In the genomic region with DNA sequence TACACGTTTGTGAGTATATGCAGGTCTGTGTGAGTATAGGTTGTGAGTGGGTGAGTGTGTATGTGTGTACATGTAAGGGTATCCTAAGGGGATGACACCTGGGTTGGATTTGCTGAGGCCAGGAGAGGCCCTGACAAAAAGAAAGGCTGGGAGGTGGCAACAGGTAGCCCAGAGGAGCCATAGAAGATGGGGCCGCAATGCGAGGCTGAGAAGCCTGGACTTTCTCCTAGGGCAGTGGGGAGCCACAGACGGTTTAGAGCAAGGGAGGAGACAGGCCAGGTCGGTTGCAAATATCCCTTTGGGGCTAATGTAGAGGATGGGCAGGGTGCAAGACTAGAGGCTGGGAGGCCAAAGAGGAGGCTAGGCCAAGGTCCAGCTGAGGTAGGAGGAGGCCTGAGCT, we compare ENCODE assay signal across 38 cellular contexts. TPM values are rescaled to one million over a fixed set of nuclear protein-coding genes. Genes with fewer than 3 reads are reported as not detected.
"Had no signal": no experiment of that assay in that cellular context is flagged by ENCODE, and none has a peak within 500 bp of the region (broad histone marks: within the 10 kb centered on the region; RNA-seq: fewer than 3 reads in every experiment).

No MANE protein-coding gene starts in this region.

- H3K9me3 ChIP-seq: adrenal gland, body of pancreas, breast epithelium had no signal

- H3K27me3 ChIP-seq: body of pancreas, brain microvascular endothelial cell had no signal

- H3K36me3 ChIP-seq: adrenal gland, brain microvascular endothelial cell, breast epithelium had no signal

- H3K27ac ChIP-seq: adrenal gland, body of pancreas, brain microvascular endothelial cell, breast epithelium, VCaP had no signal

- FAIRE-seq: astrocyte, TTC549 had no signal

- H3K27ac Mint-ChIP-seq: activated B cell treated with CpG ODN at 0.5 μM for 24 hours; activated CD4-positive, alpha-beta memory T cell treated with anti-CD3 and anti-CD28 coated beads for 36 hours; activated CD4-positive, alpha-beta T cell treated with anti-CD3 and anti-CD28 coated beads, Interleukin-2, amount 10 ng/mL, durations not matched to agents 24 days and 14 days; activated CD8-positive, alpha-beta T cell treated with anti-CD3 and anti-CD28 coated beads for 36 hours; activated naive CD4-positive, alpha-beta T cell treated with anti-CD3 and anti-CD28 coated beads for 36 hours; activated naive CD4-positive, alpha-beta T cell treated with anti-CD3 and anti-CD28 coated beads, Interleukin-2, amount 50 U/mL, for 72 hours; activated naive CD8-positive, alpha-beta T cell treated with anti-CD3 and anti-CD28 coated beads for 36 hours; activated T-cell treated with anti-CD3 and anti-CD28 coated beads, Interleukin-2, amount 50 U/mL, for 72 hours; activated T-helper 1 cell treated with anti-CD3 and anti-CD28 coated beads, Interleukin-12 subunit alpha, Interleukin-12 subunit beta, Interleukin-2, Interleukin-4 antibody, amounts not matched to agents 30 ng/mL and 10 ng/mL and 1 ng/mL, durations not matched to agents 14 hours and 24 hours and 36 hours; activated T-helper 17 cell treated with anti-CD3 and anti-CD28 coated beads, Interleukin-2, amount 50 U/mL, for 72 hours; T-helper 1 cell treated with Interleukin-12 subunit alpha and Interleukin-12 subunit beta and Interleukin-4 antibody, amounts not matched to agents 30 μg/mL and 1 μg/mL, for 36 hours; T-helper 2 cell treated with Interferon-gamma antibody and Interleukin-4, amounts not matched to agents 5 μg/mL and 100 μg/mL, for 36 hours had no signal

- H3K4me3 Mint-ChIP-seq: activated B cell treated with CpG ODN at 0.5 μM for 24 hours; activated CD4-positive, alpha-beta memory T cell treated with anti-CD3 and anti-CD28 coated beads for 36 hours; activated CD4-positive, alpha-beta T cell treated with anti-CD3 and anti-CD28 coated beads, Interleukin-2, amount 10 ng/mL, durations not matched to agents 24 days and 14 days; activated CD8-positive, alpha-beta T cell treated with anti-CD3 and anti-CD28 coated beads for 36 hours; activated naive CD4-positive, alpha-beta T cell treated with anti-CD3 and anti-CD28 coated beads for 36 hours; activated naive CD8-positive, alpha-beta T cell treated with anti-CD3 and anti-CD28 coated beads for 36 hours; activated T-cell treated with anti-CD3 and anti-CD28 coated beads, Interleukin-2, amount 50 U/mL, for 4 hours; activated T-cell treated with anti-CD3 and anti-CD28 coated beads, Interleukin-2, amount 50 U/mL, for 72 hours; activated T-helper 1 cell treated with anti-CD3 and anti-CD28 coated beads, Interleukin-12 subunit alpha, Interleukin-12 subunit beta, Interleukin-2, Interleukin-4 antibody, amounts not matched to agents 30 ng/mL and 10 ng/mL and 1 ng/mL, durations not matched to agents 14 hours and 24 hours and 36 hours; activated T-helper 17 cell treated with anti-CD3 and anti-CD28 coated beads, Interleukin-2, amount 50 U/mL, for 72 hours; central memory CD8-positive, alpha-beta T cell; T-helper 1 cell treated with Interleukin-12 subunit alpha and Interleukin-12 subunit beta and Interleukin-4 antibody, amounts not matched to agents 30 μg/mL and 1 μg/mL, for 36 hours; T-helper 2 cell treated with Interferon-gamma antibody and Interleukin-4, amounts not matched to agents 5 μg/mL and 100 μg/mL, for 36 hours had no signal

- DNase-seq: activated B cell treated with CpG ODN at 0.5 μM for 24 hours; activated CD4-positive, alpha-beta memory T cell treated with anti-CD3 and anti-CD28 coated beads for 36 hours; activated CD4-positive, alpha-beta T cell treated with anti-CD3 and anti-CD28 coated beads for 4 hours; activated CD4-positive, alpha-beta T cell treated with anti-CD3 and anti-CD28 coated beads, Interleukin-2, amount 10 ng/mL, durations not matched to agents 24 days and 14 days; activated CD4-positive, alpha-beta T cell treated with anti-CD3 and anti-CD28 coated beads, Interleukin-2, amount 50 U/mL, for 1 hour; activated CD4-positive, alpha-beta T cell treated with anti-CD3 and anti-CD28 coated beads, Interleukin-2, amount 50 U/mL, for 4 hours; activated CD4-positive, CD25-positive, alpha-beta regulatory T cell treated with anti-CD3 and anti-CD28 coated beads, Interleukin-2, amount 50 U/mL, for 72 hours; activated CD8-positive, alpha-beta memory T cell treated with anti-CD3 and anti-CD28 coated beads, Interleukin-2, amount 50 U/mL, for 4 hours; activated CD8-positive, alpha-beta T cell treated with anti-CD3 and anti-CD28 coated beads for 36 hours; activated effector memory CD4-positive, alpha-beta T cell treated with anti-CD3 and anti-CD28 coated beads, Interleukin-2, amount 50 U/mL, for 16 hours; activated gamma-delta T cell treated with Interleukin-2 at 50 U/mL for 16 hours; activated naive CD4-positive, alpha-beta T cell; activated naive CD4-positive, alpha-beta T cell treated with anti-CD3 and anti-CD28 coated beads for 36 hours; activated naive CD4-positive, alpha-beta T cell treated with anti-CD3 and anti-CD28 coated beads, Interleukin-2, amount 50 U/mL, for 16 hours; activated naive CD8-positive, alpha-beta T cell treated with anti-CD3 and anti-CD28 coated beads for 36 hours; activated T-cell treated with anti-CD3 and anti-CD28 coated beads for 4 hours; activated T-cell treated with anti-CD3 and anti-CD28 coated beads, Interleukin-2, amount 50 U/mL, for 1 hour; activated T-cell treated with anti-CD3 and anti-CD28 coated beads, Interleukin-2, amount 50 U/mL, for 4 hours; activated T-cell treated with anti-CD3 and anti-CD28 coated beads, Interleukin-2, amount 50 U/mL, for 72 hours; adrenal gland; amniotic stem cell; aorta; body of pancreas; brain microvascular endothelial cell; cerebellar nuclear complex; T-helper 2 cell; T-helper 9 cell had no signal

- H3K36me3 Mint-ChIP-seq: activated CD4-positive, alpha-beta memory T cell treated with anti-CD3 and anti-CD28 coated beads for 36 hours; activated naive CD4-positive, alpha-beta T cell treated with anti-CD3 and anti-CD28 coated beads, Interleukin-2, amount 50 U/mL, for 72 hours; activated naive CD8-positive, alpha-beta T cell treated with anti-CD3 and anti-CD28 coated beads for 36 hours had no signal

- H3K9me3 Mint-ChIP-seq: activated B cell treated with CpG ODN at 0.5 μM for 24 hours; activated CD4-positive, alpha-beta memory T cell treated with anti-CD3 and anti-CD28 coated beads for 36 hours; activated CD8-positive, alpha-beta T cell treated with anti-CD3 and anti-CD28 coated beads for 36 hours; activated naive CD4-positive, alpha-beta T cell treated with anti-CD3 and anti-CD28 coated beads for 36 hours; activated naive CD4-positive, alpha-beta T cell treated with anti-CD3 and anti-CD28 coated beads, Interleukin-2, amount 50 U/mL, for 72 hours; activated naive CD8-positive, alpha-beta T cell treated with anti-CD3 and anti-CD28 coated beads for 36 hours; activated T-cell treated with anti-CD3 and anti-CD28 coated beads, Interleukin-2, amount 50 U/mL, for 4 hours; activated T-cell treated with anti-CD3 and anti-CD28 coated beads, Interleukin-2, amount 50 U/mL, for 72 hours; activated T-helper 1 cell treated with anti-CD3 and anti-CD28 coated beads, Interleukin-12 subunit alpha, Interleukin-12 subunit beta, Interleukin-2, Interleukin-4 antibody, amounts not matched to agents 30 ng/mL and 10 ng/mL and 1 ng/mL, durations not matched to agents 14 hours and 24 hours and 36 hours; activated T-helper 17 cell treated with anti-CD3 and anti-CD28 coated beads, Interleukin-2, amount 50 U/mL, for 72 hours; central memory CD8-positive, alpha-beta T cell; T-helper 1 cell treated with Interleukin-12 subunit alpha and Interleukin-12 subunit beta and Interleukin-4 antibody, amounts not matched to agents 30 μg/mL and 1 μg/mL, for 36 hours; T-helper 2 cell treated with Interferon-gamma antibody and Interleukin-4, amounts not matched to agents 5 μg/mL and 100 μg/mL, for 36 hours had no signal

- ATAC-seq: activated CD8-positive, alpha-beta T cell treated with anti-CD3 and anti-CD28 coated beads for 36 hours; activated naive CD4-positive, alpha-beta T cell treated with anti-CD3 and anti-CD28 coated beads, Interleukin-2, amount 50 U/mL, for 72 hours; activated T-cell treated with anti-CD3 and anti-CD28 coated beads, Interleukin-2, amount 50 U/mL, for 4 hours; activated T-cell treated with anti-CD3 and anti-CD28 coated beads, Interleukin-2, amount 50 U/mL, for 72 hours; activated T-helper 17 cell treated with anti-CD3 and anti-CD28 coated beads, Interleukin-2, amount 50 U/mL, for 72 hours; body of pancreas had no signal

- H3K4me3 ChIP-seq: adrenal gland, body of pancreas, breast epithelium had no signal

- H3K4me1 ChIP-seq: adrenal gland, breast epithelium had no signal

- H3K27me3 Mint-ChIP-seq: activated T-helper 17 cell treated with anti-CD3 and anti-CD28 coated beads, Interleukin-2, amount 50 U/mL, for 72 hours; central memory CD8-positive, alpha-beta T cell had no signal

RNA-seq across cellular contexts. Expression of a gene that starts 54.3 kb away (rescaled TPM):
- total RNA-seq: activated B cell treated with CpG ODN at 0.5 μM for 24 hours; activated naive CD4-positive, alpha-beta T cell treated with anti-CD3 and anti-CD28 coated beads for 36 hours; aorta; cardiac septum had no signal
